Comparison of ENCODE assay signal across 9 cellular contexts in the genomic region with DNA sequence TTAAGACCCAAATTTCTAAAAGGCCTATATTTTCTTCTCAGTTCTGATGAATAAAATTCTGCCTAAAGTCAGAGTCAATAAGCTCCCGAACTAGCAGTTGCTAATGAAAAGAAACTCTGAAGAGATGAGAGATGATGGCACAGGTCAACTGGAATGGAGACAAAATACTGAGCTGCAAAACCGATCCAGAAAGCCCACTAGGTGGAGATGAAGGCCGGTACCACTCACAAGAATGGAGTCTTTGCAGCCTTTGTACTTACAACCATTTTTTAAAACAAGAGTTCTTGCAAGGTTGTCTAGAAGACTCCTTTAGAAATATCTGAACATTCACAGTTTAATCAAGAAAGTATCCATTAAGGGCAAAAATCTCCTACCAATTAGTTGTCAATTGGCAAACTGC.
DNase-seq lines count a peak whose midpoint lies in the region; ATAC-seq and TF ChIP-seq lines count a peak whose summit lies in the region.
"Had no signal": no experiment of that assay in that cellular context is flagged by ENCODE, and none has a peak within 500 bp of the region (broad histone marks: within the 10 kb centered on the region; RNA-seq: fewer than 3 reads in every experiment).

No MANE protein-coding gene starts in this region.

- no peaks in the 10 kb centered on the region for H3K9me3 Mint-ChIP-seq in progenitor cell of endocrine pancreas (ENCODE audit: low read depth)
- no peaks in the 10 kb centered on the region for H3K9me3 Mint-ChIP-seq in T-helper 2 cell treated with Interferon-gamma antibody and Interleukin-4, amounts not matched to agents 5 μg/mL and 100 μg/mL, for 36 hours

- H3K4me3 ChIP-seq in DND-41 (ENCODE audit: low read depth in 1 of 2, low read length in 2 of 2) (no peak overlapping the region), OCI-LY3 (ENCODE audit: low read length) (no peak overlapping the region), fibroblast of the aortic adventitia (ENCODE audit: low read depth, low read length) (no peak overlapping the region)

- H3K9ac ChIP-seq in DND-41 (ENCODE audit: low read depth, low read length) (no peak overlapping the region), OCI-LY3 (ENCODE audit: low read length) (no peak overlapping the region)

- H3K36me3 ChIP-seq in DND-41 (ENCODE audit: insufficient read depth, low read length) (no peaks in the 10 kb centered on the region), OCI-LY3 (replicated peaks; ENCODE audit: low read depth, low read length) (no peaks in the 10 kb centered on the region)

- H3K4me1 Mint-ChIP-seq in progenitor cell of endocrine pancreas (ENCODE audit: low read depth): no peaks in the 10 kb centered on the region
- no peaks in the 10 kb centered on the region for H3K4me1 Mint-ChIP-seq in T-helper 2 cell treated with Interferon-gamma antibody and Interleukin-4, amounts not matched to agents 5 μg/mL and 100 μg/mL, for 36 hours (ENCODE audit: low read depth)

- H3K4me1 ChIP-seq in DND-41 (ENCODE audit: insufficient read depth, low read length) (no peaks in the 10 kb centered on the region), OCI-LY3 (ENCODE audit: low read length) (no peaks in the 10 kb centered on the region)

- no peaks in the 10 kb centered on the region for H3K27me3 ChIP-seq in DND-41 (ENCODE audit: insufficient read depth, low read length, poor library complexity)
- H3K27me3 ChIP-seq in OCI-LY3 (ENCODE audit: low read depth, low read length): peaks cover 3% of the 10 kb centered on the region; the same call in 1 of the 2 replicates

- DNase-seq in DND-41 (no peak), fibroblast of the aortic adventitia (ENCODE audit: low read depth) (peak; percentile 29), progenitor cell of endocrine pancreas (ENCODE audit: low spot score, unreplicated experiment) (no peak)
- no peak for DNase-seq in T-helper 2 cell treated with Interferon-gamma antibody and Interleukin-4, amounts not matched to agents 5 μg/mL and 100 μg/mL, for 36 hours (ENCODE audit: low spot score)
- DNase-seq: NCI-H526 had no signal

- H3K9me3 ChIP-seq in DND-41 (ENCODE audit: insufficient read depth, low read length, severe bottlenecking) (no peaks in the 10 kb centered on the region), OCI-LY3 (ENCODE audit: insufficient read depth, low read length) (no peaks in the 10 kb centered on the region)

- H3K27me3 Mint-ChIP-seq in progenitor cell of endocrine pancreas: no peaks in the 10 kb centered on the region
- H3K27me3 Mint-ChIP-seq in T-helper 2 cell treated with Interferon-gamma antibody and Interleukin-4, amounts not matched to agents 5 μg/mL and 100 μg/mL, for 36 hours (ENCODE audit: low read depth): no peaks in the 10 kb centered on the region

- H3K79me2 ChIP-seq in DND-41 (ENCODE audit: insufficient read depth, low read length) (no peaks in the 10 kb centered on the region), OCI-LY3 (ENCODE audit: low read length) (no peaks in the 10 kb centered on the region)

- no peak overlapping the region for H2AFZ ChIP-seq in DND-41 (ENCODE audit: low read depth, low read length)
- no peak overlapping the region for H2AFZ ChIP-seq in OCI-LY3 (ENCODE audit: low read depth, low read length)

- no peak for ATAC-seq in DND-41 (ENCODE audit: insufficient read depth, low read depth)
- ATAC-seq in HG03342 (IDR thresholded peaks at IDR 0.05; ENCODE audit: unreplicated experiment): no peak
- no peak for ATAC-seq in GM21515 (IDR thresholded peaks at IDR 0.05; ENCODE audit: unreplicated experiment)
- no peak for ATAC-seq in HG03378 (IDR thresholded peaks at IDR 0.05; ENCODE audit: unreplicated experiment)

- H3K27ac ChIP-seq in DND-41 (ENCODE audit: low read length): no peak overlapping the region
- H3K27ac ChIP-seq in OCI-LY3 (ENCODE audit: low read length): no peak overlapping the region

- H4K20me1 ChIP-seq in DND-41 (ENCODE audit: insufficient read depth, low read length): no peaks in the 10 kb centered on the region
- H4K20me1 ChIP-seq in OCI-LY3 (ENCODE audit: insufficient read depth, low read length): no peaks in the 10 kb centered on the region

- peak; percentile 5 for TF ChIP-seq CTCF in DND-41 (IDR thresholded peaks at IDR 0.05; ENCODE audit: borderline replicate concordance, extremely low read depth, low read length, poor library complexity, severe bottlenecking)
- TF ChIP-seq CTCF in OCI-LY3 (IDR thresholded peaks at IDR 0.05; ENCODE audit: low read depth, low read length): 0 out of 2 replicates have a peak, but pooled peaks have one; percentile 17
- peak; percentile 36 for TF ChIP-seq CTCF in fibroblast of the aortic adventitia (IDR thresholded peaks at IDR 0.05; ENCODE audit: insufficient read depth, low read length)
- peak; percentile 30 for TF ChIP-seq CTCF in progenitor cell of endocrine pancreas (IDR thresholded peaks at IDR 0.05; ENCODE audit: unreplicated experiment)

- H3K4me2 ChIP-seq in DND-41 (ENCODE audit: insufficient read depth, low read length): no peak overlapping the region
- no peak overlapping the region for H3K4me2 ChIP-seq in OCI-LY3 (ENCODE audit: low read length)

- no peak overlapping the region for H3K4me3 Mint-ChIP-seq in progenitor cell of endocrine pancreas (ENCODE audit: low read depth)
- H3K4me3 Mint-ChIP-seq in T-helper 2 cell treated with Interferon-gamma antibody and Interleukin-4, amounts not matched to agents 5 μg/mL and 100 μg/mL, for 36 hours: no peak overlapping the region

- H3K36me3 Mint-ChIP-seq in progenitor cell of endocrine pancreas (ENCODE audit: insufficient read depth): no peaks in the 10 kb centered on the region
- H3K36me3 Mint-ChIP-seq in T-helper 2 cell treated with Interferon-gamma antibody and Interleukin-4, amounts not matched to agents 5 μg/mL and 100 μg/mL, for 36 hours (ENCODE audit: low read depth): no peaks in the 10 kb centered on the region

- no peak overlapping the region for H3K27ac Mint-ChIP-seq in progenitor cell of endocrine pancreas
- no peak overlapping the region for H3K27ac Mint-ChIP-seq in T-helper 2 cell treated with Interferon-gamma antibody and Interleukin-4, amounts not matched to agents 5 μg/mL and 100 μg/mL, for 36 hours
